Comparison of ENCODE assay signal across 17 cellular contexts in the genomic region with DNA sequence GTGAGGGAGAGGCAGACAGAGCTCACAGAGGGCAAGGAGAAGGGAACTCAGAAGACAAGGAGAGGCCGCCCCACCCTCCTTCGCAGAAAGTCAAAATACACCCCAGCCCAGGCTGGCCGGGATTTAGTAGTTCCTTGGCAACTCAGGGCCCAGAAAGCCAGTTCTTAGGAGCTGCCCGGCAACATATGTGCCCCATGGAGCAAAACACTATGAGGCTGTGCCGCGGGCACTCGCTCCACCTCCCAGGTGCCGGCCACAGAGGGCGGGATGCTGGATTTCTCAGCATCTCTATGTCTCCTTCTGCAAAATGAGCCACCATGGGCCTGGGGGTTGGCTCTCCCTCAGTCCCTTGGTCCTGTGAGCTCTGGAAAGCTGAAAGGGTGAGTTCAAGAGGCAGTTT.
"Had no signal": no experiment of that assay in that cellular context is flagged by ENCODE, and none has a peak within 500 bp of the region (broad histone marks: within the 10 kb centered on the region; RNA-seq: fewer than 3 reads in every experiment).

No MANE protein-coding gene starts in this region.

- H3K4me3 Mint-ChIP-seq: naive B cell; nephron progenitor cell; stimulated activated memory B cell treated with anti-CD40 and anti-IgM and Interleukin-4, amounts not matched to agents 10 μg/mL and 1 μg/mL and 100 μg/mL, for 72 hours; stimulated activated naive CD8-positive, alpha-beta T cell treated with anti-CD3 and anti-CD28 coated beads, Interleukin-15, Interleukin-2, amounts not matched to agents 100 ng/mL and 50 ng/mL, for 24 hours had no signal

- H3K27ac Mint-ChIP-seq: naive B cell; nephron progenitor cell; stimulated activated memory B cell treated with anti-CD40 and anti-IgM and Interleukin-4, amounts not matched to agents 10 μg/mL and 1 μg/mL and 100 μg/mL, for 72 hours; stimulated activated naive CD8-positive, alpha-beta T cell treated with anti-CD3 and anti-CD28 coated beads, Interleukin-15, Interleukin-2, amounts not matched to agents 100 ng/mL and 50 ng/mL, for 24 hours had no signal

- H3K36me3 Mint-ChIP-seq: naive B cell; stimulated activated memory B cell treated with anti-CD40 and anti-IgM and Interleukin-4, amounts not matched to agents 10 μg/mL and 1 μg/mL and 100 μg/mL, for 72 hours had no signal

- DNase-seq: dermis blood vessel endothelial cell; esophagus squamous epithelium; foreskin fibroblast; kidney; left cardiac atrium; left ventricle myocardium inferior; mesendoderm; naive B cell; nephron progenitor cell; psoas muscle; retina; right lobe of liver; stimulated activated CD4-positive, alpha-beta T cell treated with anti-CD3 and anti-CD28 coated beads, Interleukin-4, amount 100 ng/mL, for 1 hour; tibial artery; uterus had no signal

- H3K9me3 Mint-ChIP-seq: naive B cell; nephron progenitor cell; stimulated activated memory B cell treated with anti-CD40 and anti-IgM and Interleukin-4, amounts not matched to agents 10 μg/mL and 1 μg/mL and 100 μg/mL, for 72 hours; stimulated activated naive CD8-positive, alpha-beta T cell treated with anti-CD3 and anti-CD28 coated beads, Interleukin-15, Interleukin-2, amounts not matched to agents 100 ng/mL and 50 ng/mL, for 24 hours had no signal

- H3K4me1 Mint-ChIP-seq: nephron progenitor cell had no signal
